ENCODE assay signal across 8 cellular contexts in the genomic region with DNA sequence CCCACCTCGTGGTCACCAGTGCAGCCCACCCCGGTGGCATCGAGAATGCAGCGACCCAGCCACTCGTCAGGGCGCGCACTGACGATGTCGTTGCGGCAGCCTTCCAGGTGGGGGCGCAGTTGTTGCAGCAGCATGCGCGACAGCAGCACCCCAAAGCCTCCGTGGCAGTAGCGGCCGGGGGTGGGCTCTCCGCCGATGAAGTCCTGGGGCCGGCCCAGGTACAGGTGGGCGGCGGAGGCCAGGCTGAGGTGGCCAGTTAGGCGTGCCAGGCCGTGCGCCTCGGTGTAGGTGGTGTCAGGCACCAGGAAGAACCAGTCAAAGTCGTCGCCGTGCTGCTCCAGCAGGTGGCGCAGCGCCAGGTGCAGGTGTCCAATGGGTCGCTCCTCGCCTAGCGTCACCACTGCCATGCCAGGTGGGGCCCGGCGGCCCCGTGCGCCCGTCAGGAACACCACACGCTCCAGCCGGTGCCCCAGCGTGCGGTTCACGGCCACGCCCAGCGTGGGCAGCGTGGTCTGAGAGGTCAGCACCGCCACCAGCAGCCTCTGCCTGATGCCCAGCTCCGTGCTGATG.
DNase-seq lines count a peak whose midpoint lies in the region; ATAC-seq and TF ChIP-seq lines count a peak whose summit lies in the region.

No MANE protein-coding gene starts in this region.

- peak; percentile 77 for DNase-seq in NCI-H1105 treated with DMSO at 0.1 percent for 48 hours (lab: John Stamatoyannopoulos, UW)
- DNase-seq in T-helper 1 cell = peak; percentile 71 to 85 (median 80)
- DNase-seq in anterior cingulate cortex (lab: John Stamatoyannopoulos, UW) = peak in 55 of 58 donors; percentile 25 to 87 (median 71)
- peak; percentile 14 to 89 (median 67) for DNase-seq in hypothalamus (lab: John Stamatoyannopoulos, UW)
- no peak for DNase-seq in hepatic stellate cell (ENCODE audit: low spot score)

- TF ChIP-seq CTCF in GM12874 (IDR thresholded peaks at IDR 0.05; ENCODE audit: insufficient read depth, low read depth, low read length) = peak; percentile 90

- H3K27ac ChIP-seq in skin epidermis = no peak overlapping the region

- peak; percentile 46 for ATAC-seq in HG02678 (IDR thresholded peaks at IDR 0.05; ENCODE audit: unreplicated experiment)

- H3K4me3 ChIP-seq in skin epidermis = peak overlapping the region; percentile 6 to 34 (median 24)
